Comparison of ENCODE assay signal across 8 cellular contexts in the genomic region with DNA sequence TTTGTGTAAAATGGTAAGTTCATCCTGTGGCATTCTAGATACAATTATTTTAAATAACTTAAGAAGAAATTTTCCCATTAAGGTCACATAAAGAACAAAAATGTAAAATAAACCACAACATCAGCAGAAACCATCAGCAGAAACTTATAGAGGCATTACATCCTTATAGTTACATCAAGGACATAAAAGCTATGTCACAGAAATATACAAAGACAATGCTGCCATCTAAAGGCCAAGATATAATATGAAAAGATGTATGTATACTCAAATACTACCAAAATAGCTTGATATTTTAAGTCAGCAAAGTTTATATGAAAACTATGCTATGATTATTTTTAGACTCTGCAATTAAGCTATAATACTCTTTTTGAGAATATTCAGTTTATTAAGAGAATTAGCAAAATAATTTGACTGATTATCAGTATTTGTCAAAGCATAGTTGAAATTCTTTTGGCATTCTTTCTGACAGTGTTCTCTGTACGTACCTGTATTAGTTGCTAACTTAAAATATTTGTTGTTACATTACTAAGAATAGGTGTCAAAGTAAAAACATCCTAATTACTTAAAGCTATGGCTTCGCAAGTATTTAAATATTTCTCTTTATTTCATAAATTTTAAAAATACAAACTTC. TPM values are rescaled to one million over a fixed set of nuclear protein-coding genes. Genes with fewer than 3 reads are reported as not detected.
DNase-seq lines count a peak whose midpoint lies in the region; ATAC-seq and TF ChIP-seq lines count a peak whose summit lies in the region.

No MANE protein-coding gene starts in this region.

- no peaks in the 10 kb centered on the region for H3K36me3 ChIP-seq in body of pancreas (replicated peaks in 1 of 2; ENCODE audit: insufficient read depth in 1 of 2, low read depth in 2 of 2)

- intact Hi-C loops in body of pancreas (cut with DNase I) = no loop called here

- no peak for TF ChIP-seq POLR2A in body of pancreas (IDR thresholded peaks at IDR 0.05)

- ATAC-seq in HG03060 (IDR thresholded peaks at IDR 0.05; ENCODE audit: low read depth, unreplicated experiment) (peak; percentile 58), body of pancreas (no peak), HG03039 (IDR thresholded peaks at IDR 0.05; ENCODE audit: unreplicated experiment) (no peak)

- H3K9me3 ChIP-seq in AG04450 (ENCODE audit: control insufficient read depth, insufficient read depth, low read length) = no peaks in the 10 kb centered on the region
- H3K9me3 ChIP-seq in body of pancreas = no peaks in the 10 kb centered on the region

- TF ChIP-seq CTCF in AG04450 (IDR thresholded peaks at IDR 0.05; ENCODE audit: low read depth, low read length) (peak; percentile 42), GM12872 (IDR thresholded peaks at IDR 0.05; ENCODE audit: insufficient read depth, low read depth, low read length) (0 out of 3 replicates have a peak, but pooled peaks have one; percentile 13), body of pancreas (IDR thresholded peaks at IDR 0.05) (peak in 6 of 7 experiments; percentile 25 to 52 (median 44))

- peak; percentile 13 for DNase-seq in AG04450 (ENCODE audit: low read depth, low spot score)
- DNase-seq in NCI-H2227 treated with DMSO at 0.1 percent for 48 hours (lab: John Stamatoyannopoulos, UW) = peak; percentile 14
- no peak for DNase-seq in body of pancreas
- DNase-seq in lung microvascular endothelial cell (ENCODE audit: low read depth in 2 of 2) = peak; percentile 62 to 64
- DNase-seq in activated naive CD4-positive, alpha-beta T cell (lab: John Stamatoyannopoulos, UW) = no peak

- CTCF ChIA-PET in AG04450 (lab: Charles Lee) = interaction anchor here (0.6 to 7.7 kb wide), 14 partner anchors 9 to 671 kb away, joined by 3 to 186 read pairs (median 3); no protein-coding TSS in a partner anchor

- 89 to 90% methylated on average over 2 of the region's 2 CpGs for WGBS in body of pancreas, 2 donors

- H3K27me3 ChIP-seq in AG04450 (ENCODE audit: control insufficient read depth, insufficient read depth, low read length) (no peaks in the 10 kb centered on the region), body of pancreas (no peaks in the 10 kb centered on the region)

- H3K27ac ChIP-seq in AG04450 (ENCODE audit: low read depth, low read length) = no peak overlapping the region
- H3K27ac ChIP-seq in body of pancreas = no peak overlapping the region

- H3K4me3 ChIP-seq in AG04450 (ENCODE audit: low read depth, low read length) = no peak overlapping the region
- no peak overlapping the region for H3K4me3 ChIP-seq in body of pancreas

- POLR2A ChIA-PET in AG04450 (lab: Yijun Ruan, JAX) = no interaction called here

- H3K4me1 ChIP-seq in body of pancreas = peaks cover 8% of the 10 kb centered on the region

RNA-seq across cellular contexts. Expression of a gene that starts 36.2 kb away (rescaled TPM):
- polyA plus RNA-seq in AG04450 (2011; rRNA removed) = 7.9 and 9.4 TPM in 2 replicates
- polyA minus RNA-seq in AG04450 (2011; rRNA and poly(A)+ RNA removed) = 10.9 and 16.4 TPM in 2 replicates
- total RNA-seq in body of pancreas (10 to 100 TPM in 1 of 2 donors, 1 to 10 TPM in 1; 5.3 to 13.5 TPM), lung microvascular endothelial cell (5.2 and 5.6 TPM in 2 replicates)

Comparison
In these comparisons a context has a peak if more than half of its experiments do, and no peak if none do; other contexts are left out.
1. DNase-seq: peak in AG04450 (single experiment), NCI-H2227 treated with DMSO at 0.1 percent for 48 hours (single experiment) and lung microvascular endothelial cell (2 of 2); none in body of pancreas (0 of 4) and activated naive CD4-positive, alpha-beta T cell (0 of 4).
2. Peak in every context shown above with its lines, with median percentiles within 50 percentile points of each other: CTCF ChIP-seq.